ENCODE assay signal across 1 cellular context in genomic region chr2:27356382-27357181, GRCh38.
TF ChIP-seq lines count a peak whose summit lies in the region.

Gene GTF3C2 (minus strand): TSS chr2:27356764. CDS start chr2:27343554, 13,210 bp downstream.

TF ChIP-seq in HCT116, 20 proteins besides CTCF, POLR2A, EP300 and RAD21 (continued from another document):
- TF ChIP-seq, protein P1, sequence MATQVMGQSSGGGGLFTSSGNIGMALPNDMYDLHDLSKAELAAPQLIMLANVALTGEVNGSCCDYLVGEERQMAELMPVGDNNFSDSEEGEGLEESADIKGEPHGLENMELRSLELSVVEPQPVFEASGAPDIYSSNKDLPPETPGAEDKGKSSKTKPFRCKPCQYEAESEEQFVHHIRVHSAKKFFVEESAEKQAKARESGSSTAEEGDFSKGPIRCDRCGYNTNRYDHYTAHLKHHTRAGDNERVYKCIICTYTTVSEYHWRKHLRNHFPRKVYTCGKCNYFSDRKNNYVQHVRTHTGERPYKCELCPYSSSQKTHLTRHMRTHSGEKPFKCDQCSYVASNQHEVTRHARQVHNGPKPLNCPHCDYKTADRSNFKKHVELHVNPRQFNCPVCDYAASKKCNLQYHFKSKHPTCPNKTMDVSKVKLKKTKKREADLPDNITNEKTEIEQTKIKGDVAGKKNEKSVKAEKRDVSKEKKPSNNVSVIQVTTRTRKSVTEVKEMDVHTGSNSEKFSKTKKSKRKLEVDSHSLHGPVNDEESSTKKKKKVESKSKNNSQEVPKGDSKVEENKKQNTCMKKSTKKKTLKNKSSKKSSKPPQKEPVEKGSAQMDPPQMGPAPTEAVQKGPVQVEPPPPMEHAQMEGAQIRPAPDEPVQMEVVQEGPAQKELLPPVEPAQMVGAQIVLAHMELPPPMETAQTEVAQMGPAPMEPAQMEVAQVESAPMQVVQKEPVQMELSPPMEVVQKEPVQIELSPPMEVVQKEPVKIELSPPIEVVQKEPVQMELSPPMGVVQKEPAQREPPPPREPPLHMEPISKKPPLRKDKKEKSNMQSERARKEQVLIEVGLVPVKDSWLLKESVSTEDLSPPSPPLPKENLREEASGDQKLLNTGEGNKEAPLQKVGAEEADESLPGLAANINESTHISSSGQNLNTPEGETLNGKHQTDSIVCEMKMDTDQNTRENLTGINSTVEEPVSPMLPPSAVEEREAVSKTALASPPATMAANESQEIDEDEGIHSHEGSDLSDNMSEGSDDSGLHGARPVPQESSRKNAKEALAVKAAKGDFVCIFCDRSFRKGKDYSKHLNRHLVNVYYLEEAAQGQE (IDR thresholded peaks at IDR 0.05; ENCODE audit: low read depth), result no peak
- TF ChIP-seq, protein P2, sequence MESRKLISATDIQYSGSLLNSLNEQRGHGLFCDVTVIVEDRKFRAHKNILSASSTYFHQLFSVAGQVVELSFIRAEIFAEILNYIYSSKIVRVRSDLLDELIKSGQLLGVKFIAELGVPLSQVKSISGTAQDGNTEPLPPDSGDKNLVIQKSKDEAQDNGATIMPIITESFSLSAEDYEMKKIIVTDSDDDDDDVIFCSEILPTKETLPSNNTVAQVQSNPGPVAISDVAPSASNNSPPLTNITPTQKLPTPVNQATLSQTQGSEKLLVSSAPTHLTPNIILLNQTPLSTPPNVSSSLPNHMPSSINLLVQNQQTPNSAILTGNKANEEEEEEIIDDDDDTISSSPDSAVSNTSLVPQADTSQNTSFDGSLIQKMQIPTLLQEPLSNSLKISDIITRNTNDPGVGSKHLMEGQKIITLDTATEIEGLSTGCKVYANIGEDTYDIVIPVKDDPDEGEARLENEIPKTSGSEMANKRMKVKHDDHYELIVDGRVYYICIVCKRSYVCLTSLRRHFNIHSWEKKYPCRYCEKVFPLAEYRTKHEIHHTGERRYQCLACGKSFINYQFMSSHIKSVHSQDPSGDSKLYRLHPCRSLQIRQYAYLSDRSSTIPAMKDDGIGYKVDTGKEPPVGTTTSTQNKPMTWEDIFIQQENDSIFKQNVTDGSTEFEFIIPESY (IDR thresholded peaks at IDR 0.05; ENCODE audit: extremely low read depth, insufficient replicate concordance, low read length), result peak; percentile 87
- peak; percentile 94 for TF ChIP-seq SRF (IDR thresholded peaks at IDR 0.05; ENCODE audit: low read depth)
- no peak for TF ChIP-seq EZH2 (IDR thresholded peaks at IDR 0.05)
- TF ChIP-seq YY1 (IDR thresholded peaks at IDR 0.05; ENCODE audit: extremely low read depth, insufficient replicate concordance, low read depth, low read length), result peak; percentile 95
- TF ChIP-seq TCF7L2 (IDR thresholded peaks at IDR 0.05; ENCODE audit: borderline replicate concordance, extremely low read depth, insufficient read depth, insufficient read length), result peak; percentile 17
- peak; percentile 86 for TF ChIP-seq POLR2AphosphoS5 (IDR thresholded peaks at IDR 0.05; ENCODE audit: low read depth, low read length)
TF ChIP-seq in HCT116: peak in this region for 12.
